Comparison of ENCODE assay signal across 12 cellular contexts in genomic region chr1:44797886-44798285, GRCh38. TPM values are rescaled to one million over a fixed set of nuclear protein-coding genes. Genes with fewer than 3 reads are reported as not detected.
DNase-seq lines count a peak whose midpoint lies in the region; ATAC-seq and TF ChIP-seq lines count a peak whose summit lies in the region.
"Not testable (repeated sequence)": the region's sequence is repeated elsewhere in the genome, so short reads cannot be mapped to it uniquely, and the experiment has no call there.
"Had no signal": no experiment of that assay in that cellular context is flagged by ENCODE, and none has a peak within 500 bp of the region (broad histone marks: within the 10 kb centered on the region; RNA-seq: fewer than 3 reads in every experiment).

No MANE protein-coding gene starts in this region.

- H3K4me3 ChIP-seq in CD4-positive, CD25-positive, alpha-beta regulatory T cell (ENCODE audit: low read depth, low read length); KMS-11 (IDR thresholded peaks at IDR 0.05; ENCODE audit: insufficient read depth, low read depth, low read length); left lung; sigmoid colon: not testable (repeated sequence)

- not testable (repeated sequence) for H3K27ac ChIP-seq in CD4-positive, CD25-positive, alpha-beta regulatory T cell (ENCODE audit: insufficient read depth, low read length, poor library complexity, severe bottlenecking); KMS-11; left lung
- peak overlapping the region in 1 of 4 donors; percentile 95 for H3K27ac ChIP-seq in sigmoid colon

- H3K27me3 ChIP-seq in CD4-positive, CD25-positive, alpha-beta regulatory T cell (ENCODE audit: control insufficient read depth, insufficient read depth, low read length); KMS-11 (ENCODE audit: insufficient read depth, low read depth); left lung; sigmoid colon: not testable (repeated sequence)

- peak overlapping the region; percentile 92; the same call in 1 of the 2 replicates for H2AFZ ChIP-seq in KMS-11 (ENCODE audit: low read depth)

- not testable (repeated sequence) for TF ChIP-seq EP300 in sigmoid colon (IDR thresholded peaks at IDR 0.05)

- not testable (repeated sequence) for H3K36me3 ChIP-seq in CD4-positive, CD25-positive, alpha-beta regulatory T cell (ENCODE audit: control insufficient read depth, insufficient read depth, low read length); KMS-11 (ENCODE audit: insufficient read depth); left lung; sigmoid colon

- not testable (repeated sequence) for H4K20me1 ChIP-seq in KMS-11 (ENCODE audit: insufficient read depth)

- H3K79me2 ChIP-seq in KMS-11 (ENCODE audit: insufficient read depth, low read depth): not testable (repeated sequence)

- not testable (repeated sequence) for TF ChIP-seq CTCF in KMS-11 (conservative IDR thresholded peaks at IDR 0.05; ENCODE audit: low read depth, low read length); brain (conservative IDR thresholded peaks at IDR 0.05); left lung (IDR thresholded peaks at IDR 0.05); sigmoid colon (IDR thresholded peaks at IDR 0.05)

- not testable (repeated sequence) for H3K9me3 ChIP-seq in CD4-positive, CD25-positive, alpha-beta regulatory T cell (ENCODE audit: control insufficient read depth in 2 of 2, low read length in 2 of 2); left lung; sigmoid colon

- not testable (repeated sequence) for DNase-seq in CD4-positive, CD25-positive, alpha-beta regulatory T cell; T-helper 2 cell treated with Interferon-gamma antibody and Interleukin-4, amounts not matched to agents 5 μg/mL and 100 μg/mL, for 36 hours (ENCODE audit: low spot score)
- peak; percentile 14 for DNase-seq in activated T-cell treated with anti-CD3 and anti-CD28 coated beads, Interleukin-2, amount 50 U/mL, for 24 hours
- DNase-seq in left lung (peak; percentile 8 to 17), sigmoid colon (peak; percentile 32)

- 76 to 85% methylated on average over 8 of the region's 8 CpGs for WGBS in sigmoid colon, 2 donors

- not testable (repeated sequence) for ATAC-seq in CD4-positive, CD25-positive, alpha-beta regulatory T cell (ENCODE audit: low read depth in 2 of 2); left lung

- H3K27me3 Mint-ChIP-seq in CD4-positive, CD25-positive, alpha-beta regulatory T cell; T-helper 2 cell treated with Interferon-gamma antibody and Interleukin-4, amounts not matched to agents 5 μg/mL and 100 μg/mL, for 36 hours (ENCODE audit: low read depth); activated T-cell treated with anti-CD3 and anti-CD28 coated beads, Interleukin-2, amount 50 U/mL, for 24 hours; brain: not testable (repeated sequence)

- intact Hi-C loops in left lung (cut with DNase I); sigmoid colon (cut with DNase I): not testable (repeated sequence)

- not testable (repeated sequence) for H3K4me2 ChIP-seq in KMS-11

- H3K9me3 Mint-ChIP-seq in CD4-positive, CD25-positive, alpha-beta regulatory T cell; T-helper 2 cell treated with Interferon-gamma antibody and Interleukin-4, amounts not matched to agents 5 μg/mL and 100 μg/mL, for 36 hours; activated T-cell treated with anti-CD3 and anti-CD28 coated beads, Interleukin-2, amount 50 U/mL, for 24 hours; brain: not testable (repeated sequence)

- not testable (repeated sequence) for TF ChIP-seq POLR2A in sigmoid colon (IDR thresholded peaks at IDR 0.05)

- peaks cover 8 to 23% (median 16%) of the 10 kb centered on the region in 4 donors for H3K4me1 Mint-ChIP-seq in CD4-positive, CD25-positive, alpha-beta regulatory T cell
- peaks cover 23% of the 10 kb centered on the region for H3K4me1 Mint-ChIP-seq in T-helper 2 cell treated with Interferon-gamma antibody and Interleukin-4, amounts not matched to agents 5 μg/mL and 100 μg/mL, for 36 hours (ENCODE audit: low read depth)
- peaks cover 25% of the 10 kb centered on the region for H3K4me1 Mint-ChIP-seq in activated T-cell treated with anti-CD3 and anti-CD28 coated beads, Interleukin-2, amount 50 U/mL, for 24 hours (ENCODE audit: low read depth)
- H3K4me1 Mint-ChIP-seq in brain: peaks cover 40% of the 10 kb centered on the region

- not testable (repeated sequence) for H3K9ac ChIP-seq in KMS-11

- peak overlapping the region in 2 of 4 donors; percentile 49 to 69 for H3K4me3 Mint-ChIP-seq in CD4-positive, CD25-positive, alpha-beta regulatory T cell
- not testable (repeated sequence) for H3K4me3 Mint-ChIP-seq in T-helper 2 cell treated with Interferon-gamma antibody and Interleukin-4, amounts not matched to agents 5 μg/mL and 100 μg/mL, for 36 hours; activated T-cell treated with anti-CD3 and anti-CD28 coated beads, Interleukin-2, amount 50 U/mL, for 24 hours; brain

- peak overlapping the region; percentile 14 to 99 (median 80) for H3K27ac Mint-ChIP-seq in CD4-positive, CD25-positive, alpha-beta regulatory T cell
- H3K27ac Mint-ChIP-seq in T-helper 2 cell treated with Interferon-gamma antibody and Interleukin-4, amounts not matched to agents 5 μg/mL and 100 μg/mL, for 36 hours: peak overlapping the region; percentile 36
- H3K27ac Mint-ChIP-seq in activated T-cell treated with anti-CD3 and anti-CD28 coated beads, Interleukin-2, amount 50 U/mL, for 24 hours: not testable (repeated sequence)
- peak overlapping the region; percentile 79 to 99 (median 98) for H3K27ac Mint-ChIP-seq in brain

- peaks cover 24% of the 10 kb centered on the region for H3K4me1 ChIP-seq in CD4-positive, CD25-positive, alpha-beta regulatory T cell (ENCODE audit: control insufficient read depth, insufficient read depth, low read length, poor library complexity, severe bottlenecking)
- H3K4me1 ChIP-seq in KMS-11 (ENCODE audit: low read depth, poor library complexity, severe bottlenecking) (peaks cover 21% of the 10 kb centered on the region), left lung (peaks cover 2 to 24% of the 10 kb centered on the region in 2 donors), sigmoid colon (peaks cover 5 to 32% (median 19%) of the 10 kb centered on the region in 4 donors)

- H3K36me3 Mint-ChIP-seq in CD4-positive, CD25-positive, alpha-beta regulatory T cell: peaks cover 13% of the 10 kb centered on the region
- peaks cover 16% of the 10 kb centered on the region for H3K36me3 Mint-ChIP-seq in T-helper 2 cell treated with Interferon-gamma antibody and Interleukin-4, amounts not matched to agents 5 μg/mL and 100 μg/mL, for 36 hours (ENCODE audit: low read depth)
- H3K36me3 Mint-ChIP-seq in activated T-cell treated with anti-CD3 and anti-CD28 coated beads, Interleukin-2, amount 50 U/mL, for 24 hours (ENCODE audit: low read depth): peaks cover 25% of the 10 kb centered on the region
- not testable (repeated sequence) for H3K36me3 Mint-ChIP-seq in brain

RNA-seq across cellular contexts. Expression of gene PLK3, which starts 2.3 kb away (rescaled TPM):
- total RNA-seq in CD4-positive, CD25-positive, alpha-beta regulatory T cell: 539 TPM
- polyA plus RNA-seq in CD4-positive, CD25-positive, alpha-beta regulatory T cell: 10 to 100 TPM; 28.2 to 48.9 (median 43.8) TPM
- polyA plus RNA-seq in brain (ENCODE audit: insufficient read depth, low read depth, low replicate concordance): 4.9 TPM
- total RNA-seq in left lung: 10 to 100 TPM; 33.0 to 47.2 TPM
- 10 to 100 TPM in 2 of 4 donors, 1 to 10 TPM in 2; 8.2 to 28.1 (median 11.0) TPM for total RNA-seq in sigmoid colon
- 10 to 100 TPM in 2 of 3 donors, 1 to 10 TPM in 1; 7.2 to 12.1 (median 10.2) TPM for polyA plus RNA-seq in sigmoid colon

RNA-seq across cellular contexts. Expression of gene DYNLT4, which starts 9.3 kb away (rescaled TPM):
- total RNA-seq in CD4-positive, CD25-positive, alpha-beta regulatory T cell: 3.6 TPM
- polyA plus RNA-seq in CD4-positive, CD25-positive, alpha-beta regulatory T cell: 1 to 10 TPM in 2 of 4 donors, under 1 TPM in 1, not detected in 1; 0.71 to 2.6 (median 2.1) TPM
- polyA plus RNA-seq in brain (ENCODE audit: insufficient read depth, low read depth, low replicate concordance): not detected
- total RNA-seq in left lung: 1 to 10 TPM in 1 of 2 donors, not detected in 1; 1.6 TPM
- total RNA-seq in sigmoid colon: 1 to 10 TPM in 1 of 4 donors, not detected in 3; 1.1 TPM
- polyA plus RNA-seq in sigmoid colon: under 1 TPM in 1 of 3 donors, not detected in 2; 0.20 TPM
- total RNA-seq: Daoy, H9, LHCN-M2, SK-MEL-5 had no signal

RNA-seq across cellular contexts. Expression of gene BEST4, which starts 9.9 kb away (rescaled TPM):
- total RNA-seq in CD4-positive, CD25-positive, alpha-beta regulatory T cell: 0.57 TPM
- polyA plus RNA-seq in CD4-positive, CD25-positive, alpha-beta regulatory T cell: under 1 TPM in 3 of 4 donors, not detected in 1; 0.20 to 0.88 (median 0.78) TPM
- polyA plus RNA-seq in brain (ENCODE audit: insufficient read depth, low read depth, low replicate concordance) (0.87 TPM), sigmoid colon (10 to 100 TPM in 2 of 3 donors, 1 to 10 TPM in 1; 6.0 to 37.1 (median 10.2) TPM)
- total RNA-seq in left lung (under 1 TPM; 0.23 to 0.52 TPM), sigmoid colon (1 to 10 TPM in 1 of 4 donors, under 1 TPM in 1, not detected in 2; 0.33 to 1.1 TPM)
- total RNA-seq: Daoy, LHCN-M2, Right ventricle myocardium superior, SK-MEL-5 had no signal

RNA-seq across cellular contexts. Expression of gene BTBD19, which starts 10.4 kb away (rescaled TPM):
- total RNA-seq in CD4-positive, CD25-positive, alpha-beta regulatory T cell: 45.4 TPM
- under 1 TPM in 2 of 4 donors, not detected in 2; 0.31 to 0.87 TPM for polyA plus RNA-seq in CD4-positive, CD25-positive, alpha-beta regulatory T cell
- polyA plus RNA-seq in brain (ENCODE audit: insufficient read depth, low read depth, low replicate concordance) (0.42 TPM), sigmoid colon (1 to 10 TPM in 1 of 3 donors, under 1 TPM in 1, not detected in 1; 0.60 to 2.3 TPM)
- total RNA-seq in left lung (10 to 100 TPM; 15.3 to 19.7 TPM), sigmoid colon (1 to 10 TPM; 2.7 to 9.4 (median 3.2) TPM)
- total RNA-seq: SK-MEL-5 had no signal

RNA-seq across cellular contexts. Expression of gene RPS8, which starts 22.5 kb away (rescaled TPM):
- total RNA-seq in CD4-positive, CD25-positive, alpha-beta regulatory T cell: 1,739 TPM
- 1,000 to 10,000 TPM in 2 of 4 donors, 100 to 1,000 TPM in 2; 805 to 1,312 (median 1,070) TPM for polyA plus RNA-seq in CD4-positive, CD25-positive, alpha-beta regulatory T cell
- 1,971 TPM for polyA plus RNA-seq in brain (ENCODE audit: insufficient read depth, low read depth, low replicate concordance)
- total RNA-seq in left lung: 1,000 to 10,000 TPM; 1,533 to 1,553 TPM
- 1,000 to 10,000 TPM; 2,554 to 3,717 (median 3,009) TPM for total RNA-seq in sigmoid colon
- 1,000 to 10,000 TPM; 1,996 to 3,223 (median 2,310) TPM for polyA plus RNA-seq in sigmoid colon

Comparison
In these comparisons a context has a peak if more than half of its experiments do, and no peak if none do; other contexts are left out.
1. RNA of gene PLK3, which starts 2.3 kb away (total RNA-seq): 539 TPM in CD4-positive, CD25-positive, alpha-beta regulatory T cell (single experiment); 33.0 to 47.2 TPM in left lung and 8.2 to 28.1 TPM in sigmoid colon; every median in the first group is over 10 times any median in the second.